In genomic region chr2:91766349-91767048, GRCh38 we compare ENCODE assay signal across 8 cellular contexts.
DNase-seq lines count a peak whose midpoint lies in the region; ATAC-seq and TF ChIP-seq lines count a peak whose summit lies in the region.
"Not testable (repeated sequence)": the region's sequence is repeated elsewhere in the genome, so short reads cannot be mapped to it uniquely, and the experiment has no call there.

No MANE protein-coding gene starts in this region.

- H4K20me1 ChIP-seq in PC-9 (ENCODE audit: insufficient read depth); neural progenitor cell (ENCODE audit: low read depth): not testable (repeated sequence)

- DNase-seq in COLO668 (lab: John Stamatoyannopoulos, UW; ENCODE audit: unreplicated experiment) (peak; percentile 27), HS-5 (ENCODE audit: low read depth) (peak; percentile 58), PC-9 (peak; percentile 69 to 85), adrenal gland (peak; percentile 80 to 88 (median 84)), erythroblast (lab: John Stamatoyannopoulos, UW) (peak; percentile 18 to 74), right cardiac atrium (peak in 1 of 3 donors; percentile 61)
- not testable (repeated sequence) for DNase-seq in neural progenitor cell (ENCODE audit: low spot score); type B pancreatic cell (ENCODE audit: extremely low spot score, unreplicated experiment)

- H3K9me3 ChIP-seq in PC-9 (ENCODE audit: insufficient read depth, low read depth); adrenal gland (replicated peaks in 1 of 3); right cardiac atrium (ENCODE audit: control insufficient read depth, low read length); neural progenitor cell (ENCODE audit: low read depth): not testable (repeated sequence)

- not testable (repeated sequence) for H3K27me3 Mint-ChIP-seq in neural progenitor cell (ENCODE audit: insufficient read depth, low read depth); type B pancreatic cell

- CTCF ChIA-PET in PC-9 (lab: Charles Lee) = not testable (repeated sequence)

- not testable (repeated sequence) for H3K9me2 ChIP-seq in PC-9 (ENCODE audit: insufficient read depth)

- H3K4me3 ChIP-seq in PC-9; adrenal gland; right cardiac atrium (ENCODE audit: low read length); neural progenitor cell: not testable (repeated sequence)

- POLR2A ChIA-PET in PC-9 (lab: Charles Lee; ENCODE audit: unreplicated experiment) = not testable (repeated sequence)

- intact Hi-C loops in PC-9 (cut with micrococcal nuclease; ENCODE audit: unreplicated experiment); adrenal gland (cut with DNase I); right cardiac atrium (cut with DNase I): not testable (repeated sequence)

- not testable (repeated sequence) for TF ChIP-seq POLR2A in adrenal gland (IDR thresholded peaks at IDR 0.05); erythroblast (IDR thresholded peaks at IDR 0.05; ENCODE audit: low read length)

- BruUV-seq in PC-9 (replicated peaks; lab: Mats Ljungman, UMichigan) = TSS peak; percentile 70

- TF ChIP-seq CTCF in PC-9 (conservative IDR thresholded peaks at IDR 0.05); adrenal gland (IDR thresholded peaks at IDR 0.05); neural progenitor cell (IDR thresholded peaks at IDR 0.05); type B pancreatic cell (conservative IDR thresholded peaks at IDR 0.05): not testable (repeated sequence)

- peaks cover 21% of the 10 kb centered on the region for H3K4me1 Mint-ChIP-seq in neural progenitor cell
- not testable (repeated sequence) for H3K4me1 Mint-ChIP-seq in type B pancreatic cell (ENCODE audit: unreplicated experiment)

- not testable (repeated sequence) for H3F3A ChIP-seq in PC-9 (ENCODE audit: insufficient read depth, low read depth); neural progenitor cell (ENCODE audit: low read depth)

- not testable (repeated sequence) for H3K4me2 ChIP-seq in PC-9, neural progenitor cell

- H3K27ac Mint-ChIP-seq in neural progenitor cell = not testable (repeated sequence)
- H3K27ac Mint-ChIP-seq in type B pancreatic cell = peak overlapping the region; percentile 31

- H3K36me3 Mint-ChIP-seq in neural progenitor cell, type B pancreatic cell: not testable (repeated sequence)

- not testable (repeated sequence) for H2AFZ ChIP-seq in PC-9; neural progenitor cell (replicated peaks)

- not testable (repeated sequence) for H3K9ac ChIP-seq in neural progenitor cell

- not testable (repeated sequence) for H3K9me3 Mint-ChIP-seq in neural progenitor cell, type B pancreatic cell

- 41 to 58% (median 42%) methylated on average over 5 to 9 of the region's 9 CpGs for WGBS in adrenal gland, 4 donors
- WGBS in right cardiac atrium = 55% methylated on average over 9 of the region's 9 CpGs

- ATAC-seq in right cardiac atrium = peak; percentile 65 to 88

- H3K27ac ChIP-seq in PC-9; adrenal gland; right cardiac atrium (ENCODE audit: low read length); neural progenitor cell: not testable (repeated sequence)

- H3K4me1 ChIP-seq in PC-9 (replicated peaks; ENCODE audit: insufficient read depth); adrenal gland (replicated peaks in 1 of 2); right cardiac atrium (ENCODE audit: control insufficient read depth, insufficient read depth, low read length); neural progenitor cell: not testable (repeated sequence)

- not testable (repeated sequence) for H3K36me3 ChIP-seq in PC-9 (ENCODE audit: low read depth); adrenal gland (replicated peaks in 1 of 2); neural progenitor cell

- H3K27me3 ChIP-seq in PC-9 (ENCODE audit: insufficient read depth, low read depth); adrenal gland; right cardiac atrium (ENCODE audit: control insufficient read depth, insufficient read depth); neural progenitor cell: not testable (repeated sequence)

- H3K79me2 ChIP-seq in PC-9 (ENCODE audit: low read depth); neural progenitor cell (ENCODE audit: low read depth): not testable (repeated sequence)

- H3K4me3 Mint-ChIP-seq in neural progenitor cell = peak overlapping the region; percentile 18
- not testable (repeated sequence) for H3K4me3 Mint-ChIP-seq in type B pancreatic cell
